19 cellular contexts compared by ENCODE assay signal in the genomic region with DNA sequence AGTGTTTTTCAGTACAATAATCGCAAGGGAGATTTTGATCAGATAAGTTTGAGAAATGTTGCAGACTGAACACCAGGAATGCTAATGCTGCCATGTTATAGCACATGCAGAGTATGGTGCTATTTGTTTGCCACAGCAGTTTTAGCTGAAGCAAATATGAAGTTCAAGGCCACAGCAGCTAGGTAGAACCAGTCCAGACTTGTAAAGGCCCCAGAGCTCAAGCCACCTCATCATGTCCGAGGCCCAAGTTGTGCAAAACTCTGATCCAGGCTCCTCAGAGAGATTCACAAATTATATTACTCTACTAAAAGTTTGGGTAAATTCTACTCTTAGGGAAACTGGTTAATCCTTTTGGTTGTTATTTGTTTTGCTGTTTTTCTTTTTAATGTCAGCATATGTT.
DNase-seq lines count a peak whose midpoint lies in the region; ATAC-seq, FAIRE-seq and TF ChIP-seq lines count a peak whose summit lies in the region.
"Had no signal": no experiment of that assay in that cellular context is flagged by ENCODE, and none has a peak within 500 bp of the region (broad histone marks: within the 10 kb centered on the region; RNA-seq: fewer than 3 reads in every experiment).

No MANE protein-coding gene starts in this region.

- H4K91ac ChIP-seq in trophoblast cell (ENCODE audit: low read depth, low read length): peak overlapping the region; percentile 80

- CTCF ChIA-PET in HepG2 (lab: Yijun Ruan, JAX; ENCODE audit: low intra/inter-chr PET ratio, low total read pairs): no interaction called here

- H3K79me2 ChIP-seq in HepG2 (ENCODE audit: insufficient read depth, low read length) (no peaks in the 10 kb centered on the region), trophoblast cell (ENCODE audit: control insufficient read depth, insufficient read depth, low read length, poor library complexity) (no peaks in the 10 kb centered on the region)

- no peak overlapping the region for H3K4me2 ChIP-seq in HepG2 (ENCODE audit: low read depth, low read length)
- H3K4me2 ChIP-seq in trophoblast cell (ENCODE audit: low read length): no peak overlapping the region
- H3K4me2 ChIP-seq: BLaER1 had no signal

- no TSS peak for BruUV-seq in HepG2 (replicated peaks; lab: Mats Ljungman, UMichigan)

- FAIRE-seq in HepG2 (lab: Jason Lieb, UNC): no peak
- FAIRE-seq: GM19239 had no signal

- TF ChIP-seq POLR2A in HepG2 (IDR thresholded peaks at IDR 0.05; ENCODE audit: insufficient read depth in 1 of 2, low read depth in 2 of 2, low read length in 2 of 2) (no peak), right lobe of liver (IDR thresholded peaks at IDR 0.05) (no peak)

- H3K4me3 ChIP-seq in HepG2 (replicated peaks in 1 of 3; ENCODE audit: insufficient read depth in 1 of 3, low read depth in 2 of 3, low read length in 3 of 3) (no peak overlapping the region), right lobe of liver (no peak overlapping the region), epithelial cell of esophagus (ENCODE audit: low read length) (no peak overlapping the region), trophoblast cell (ENCODE audit: low read depth, low read length) (no peak overlapping the region)
- H3K4me3 ChIP-seq: BLaER1, GM23248 had no signal

- H2AFZ ChIP-seq in HepG2 (ENCODE audit: low read length) (no peak overlapping the region), trophoblast cell (ENCODE audit: insufficient read depth, low read length, poor library complexity) (no peak overlapping the region)
- H2AFZ ChIP-seq: GM23248 had no signal

- H2BK12ac ChIP-seq in trophoblast cell (ENCODE audit: low read length): peak overlapping the region; percentile 9

- no peak overlapping the region for H4K8ac ChIP-seq in trophoblast cell (ENCODE audit: low read depth, low read length)

- no peak for TF ChIP-seq RAD21 in HepG2 (CRISPR knock-in tag; IDR thresholded peaks at IDR 0.05)

- H3K27ac ChIP-seq in HepG2 (ENCODE audit: extremely low read length, insufficient read depth, low read length): no peak overlapping the region
- no peak overlapping the region for H3K27ac ChIP-seq in right lobe of liver
- H3K27ac ChIP-seq in trophoblast cell (ENCODE audit: low read depth, low read length): peak overlapping the region; percentile 67
- H3K27ac ChIP-seq: BLaER1, GM23248 had no signal

- DNase-seq in HepG2 (ENCODE audit: low spot score) (peak; percentile 1), right lobe of liver (no peak), amniotic epithelial cell (ENCODE audit: low read depth) (peak; percentile 9), epithelial cell of esophagus (ENCODE audit: low read depth) (peak; percentile 83), trophoblast cell (no peak), HUDEP-2 (lab: John Stamatoyannopoulos, UW; ENCODE audit: unreplicated experiment in 76 of 76) (no peak)
- no peak for DNase-seq in activated effector memory CD4-positive, alpha-beta T cell treated with Interleukin-2 at 50 U/mL for 16 hours
- DNase-seq: 8988T; CD4-positive, alpha-beta memory T cell; DMS153; DMS79; GDM1; GM23248; H7; HFFc6 had no signal

- TF ChIP-seq EP300 in HepG2 (IDR thresholded peaks at IDR 0.05; ENCODE audit: low read depth in 2 of 2, low read length in 2 of 2) (no peak), HepG2 (CRISPR knock-in tag; IDR thresholded peaks at IDR 0.05; ENCODE audit: borderline replicate concordance) (no peak)

- H2AK5ac ChIP-seq in trophoblast cell (ENCODE audit: low read length): no peak overlapping the region

- H4K20me1 ChIP-seq in HepG2 (ENCODE audit: insufficient read depth, low read length): no peaks in the 10 kb centered on the region
- H4K20me1 ChIP-seq: BLaER1 had no signal

- TF ChIP-seq CTCF in HepG2 (CRISPR knock-in tag; IDR thresholded peaks at IDR 0.05): no peak
- TF ChIP-seq CTCF in right lobe of liver (IDR thresholded peaks at IDR 0.05): no peak
- no peak for TF ChIP-seq CTCF in epithelial cell of esophagus (IDR thresholded peaks at IDR 0.05; ENCODE audit: insufficient read depth, low read depth, low read length, missing control alignments)

- 13% methylated on average over 2 of the region's 2 CpGs for WGBS in HepG2 (ENCODE audit: low lambda C conversion rate)
- 80% methylated on average over 2 of the region's 2 CpGs for WGBS in right lobe of liver (ENCODE audit: insufficient coverage, low coverage, low lambda C conversion rate, missing lambda C conversion rate)
- no CpG with 5 or more reads among the region's 2 CpGs for WGBS in trophoblast cell (ENCODE audit: extremely low coverage, insufficient coverage, insufficient read length)

- ATAC-seq in HepG2 (no peak), right lobe of liver (no peak)
- ATAC-seq in activated CD4-positive, CD25-positive, alpha-beta regulatory T cell treated with anti-CD3 and anti-CD28 coated beads, Interleukin-2, amount 50 U/mL, for 24 hours: no peak
- ATAC-seq: HCT116 had no signal

- peaks cover 2% of the 10 kb centered on the region for H3K79me1 ChIP-seq in trophoblast cell (ENCODE audit: low read length)

- H4K12ac ChIP-seq in trophoblast cell (ENCODE audit: low read depth, low read length): no peak overlapping the region

- H3K4me1 ChIP-seq in HepG2 (ENCODE audit: insufficient read depth, low read length) (no peaks in the 10 kb centered on the region), right lobe of liver (no peaks in the 10 kb centered on the region), trophoblast cell (ENCODE audit: control insufficient read depth in 1 of 2, insufficient read depth in 2 of 2, low read length in 2 of 2) (peaks cover 0 to 3% of the 10 kb centered on the region in 2 experiments)
- H3K4me1 ChIP-seq: BLaER1 had no signal

- H3K9ac ChIP-seq in HepG2 (ENCODE audit: insufficient read depth, low read depth, low read length) (no peak overlapping the region), trophoblast cell (ENCODE audit: low read length) (no peak overlapping the region)
- H3K9ac ChIP-seq: BLaER1, GM23248 had no signal

- peak overlapping the region; percentile 60 for H2BK120ac ChIP-seq in trophoblast cell (ENCODE audit: insufficient read depth, low read length, poor library complexity)

- no peak overlapping the region for H3K4ac ChIP-seq in trophoblast cell (ENCODE audit: low read depth, low read length)

- H3K36me3 ChIP-seq in HepG2 (replicated peaks in 1 of 2; ENCODE audit: control insufficient read depth in 1 of 2, insufficient read depth in 2 of 2, low read length in 2 of 2) (no peaks in the 10 kb centered on the region), right lobe of liver (no peaks in the 10 kb centered on the region), trophoblast cell (ENCODE audit: control insufficient read depth in 1 of 2, insufficient read depth in 2 of 2, low read length in 2 of 2) (peaks cover 0 to 3% of the 10 kb centered on the region in 2 experiments)
- H3K36me3 ChIP-seq: BLaER1 had no signal

- H3K9me3 ChIP-seq in HepG2 (ENCODE audit: low read length) (peaks cover 1% of the 10 kb centered on the region; the same call in 1 of the 2 replicates), right lobe of liver (no peaks in the 10 kb centered on the region), trophoblast cell (ENCODE audit: insufficient read depth, low read depth, low read length) (peaks cover 2% of the 10 kb centered on the region)

- POLR2A ChIA-PET in HepG2 (lab: Yijun Ruan, JAX): no interaction called here

- H2BK5ac ChIP-seq in trophoblast cell (ENCODE audit: low read depth, low read length, poor library complexity): peak overlapping the region; percentile 19

- in situ Hi-C loops in HepG2 (cut with HindIII; ENCODE audit: extremely low pct_ligation_motif_present, low pct_unique_long_range_greater_than_20kb): no loop called here

- H3K23ac ChIP-seq in trophoblast cell (ENCODE audit: low read length): no peak overlapping the region

- H3K27me3 ChIP-seq in HepG2 (ENCODE audit: control insufficient read depth in 1 of 2, insufficient read depth in 2 of 2, low read length in 2 of 2) (no peaks in the 10 kb centered on the region), right lobe of liver (no peaks in the 10 kb centered on the region), trophoblast cell (ENCODE audit: insufficient read depth, low read length) (no peaks in the 10 kb centered on the region)
- H3K27me3 ChIP-seq: BLaER1 had no signal

- intact Hi-C loops in HepG2 (cut with micrococcal nuclease; ENCODE audit: unreplicated experiment): no loop called here
- intact Hi-C loops in right lobe of liver (cut with DNase I): no loop called here

- no peak overlapping the region for H3K18ac ChIP-seq in trophoblast cell (ENCODE audit: low read length)

- H3K14ac ChIP-seq in trophoblast cell (ENCODE audit: low read length): no peak overlapping the region

TF ChIP-seq in HepG2, 621 proteins besides CTCF, POLR2A, EP300 and RAD21:
- no peak for TF ChIP-seq CEBPZ (IDR thresholded peaks at IDR 0.05; ENCODE audit: low read length)
TF ChIP-seq in HepG2: peak in this region for 0.

Comparison
In these comparisons a context has a peak if more than half of its experiments do, and no peak if none do; other contexts are left out.
1. DNase-seq: peak in HepG2 (single experiment), amniotic epithelial cell (single experiment) and epithelial cell of esophagus (single experiment); none in right lobe of liver (0 of 3), trophoblast cell (0 of 2), HUDEP-2 (0 of 76) and activated effector memory CD4-positive, alpha-beta T cell treated with Interleukin-2 at 50 U/mL for 16 hours (single experiment).